Comparison of ENCODE assay signal across 10 cellular contexts in the genomic region with DNA sequence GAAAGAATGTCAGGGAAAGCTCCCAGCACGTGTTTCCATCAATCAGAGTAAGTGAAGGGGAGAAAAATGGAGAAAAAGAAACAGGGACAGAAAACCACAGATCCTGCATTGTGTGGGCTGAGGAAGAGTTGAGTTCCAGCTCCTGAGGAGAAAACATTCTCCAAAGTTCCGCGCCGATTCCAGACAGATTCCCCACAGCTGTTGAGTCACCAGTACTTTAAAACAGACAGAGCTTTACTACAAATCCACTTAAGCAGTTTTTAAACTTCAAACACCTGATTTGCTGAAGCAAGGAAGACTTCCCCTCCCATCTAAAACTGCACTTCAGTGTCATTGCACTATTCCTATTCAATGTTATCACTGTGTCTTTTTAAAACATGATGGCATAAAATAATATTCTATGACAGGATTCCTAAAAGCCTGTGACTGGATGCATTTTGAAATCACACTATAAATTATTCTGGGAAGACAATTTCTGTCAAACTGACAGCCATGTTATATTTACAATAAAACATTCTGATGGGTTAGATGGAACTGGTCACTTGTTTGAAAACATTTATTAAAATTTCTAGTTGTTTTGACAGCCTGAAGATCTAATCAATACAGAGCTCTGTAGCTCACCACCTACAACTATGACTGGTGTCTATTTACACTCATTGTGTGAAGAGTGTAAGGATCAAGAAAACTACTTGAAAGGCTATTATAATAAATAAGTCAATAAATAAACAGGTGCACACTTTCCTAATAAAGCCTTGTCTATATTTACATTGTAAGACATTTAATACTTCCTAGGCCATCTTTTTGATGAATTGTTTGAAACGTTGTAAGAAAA. TPM values are rescaled to one million over a fixed set of nuclear protein-coding genes. Genes with fewer than 3 reads are reported as not detected.
DNase-seq lines count a peak whose midpoint lies in the region; ATAC-seq and TF ChIP-seq lines count a peak whose summit lies in the region.
"Had no signal": no experiment of that assay in that cellular context is flagged by ENCODE, and none has a peak within 500 bp of the region (broad histone marks: within the 10 kb centered on the region; RNA-seq: fewer than 3 reads in every experiment).

No MANE protein-coding gene starts in this region.

- no peak overlapping the region for H2AK5ac ChIP-seq in trophoblast cell (ENCODE audit: low read length)

- no peak overlapping the region for H3K14ac ChIP-seq in trophoblast cell (ENCODE audit: low read length)

- peak overlapping the region; percentile 83 for H3K27ac ChIP-seq in SJCRH30
- H3K27ac ChIP-seq in gastroesophageal sphincter, result peak overlapping the region in 3 of 4 donors; percentile 14 to 57 (median 55)
- H3K27ac ChIP-seq in rectal smooth muscle tissue (ENCODE audit: low read depth, low read length), result peak overlapping the region; percentile 21
- H3K27ac ChIP-seq in trophoblast cell (ENCODE audit: low read depth, low read length), result no peak overlapping the region

- H3K4me2 ChIP-seq in trophoblast cell (ENCODE audit: low read length), result no peak overlapping the region

- no peak for TF ChIP-seq CTCF in gastroesophageal sphincter (IDR thresholded peaks at IDR 0.05)
- TF ChIP-seq CTCF in GM13977 (IDR thresholded peaks at IDR 0.05; ENCODE audit: extremely low read depth, insufficient read depth, missing control alignments), result no peak

- no peak overlapping the region for H2BK12ac ChIP-seq in trophoblast cell (ENCODE audit: low read length)

- no peaks in the 10 kb centered on the region for H3K27me3 ChIP-seq in SJCRH30
- H3K27me3 ChIP-seq in gastroesophageal sphincter, result no peaks in the 10 kb centered on the region
- no peaks in the 10 kb centered on the region for H3K27me3 ChIP-seq in rectal smooth muscle tissue (ENCODE audit: control insufficient read depth, insufficient read depth, low read length)
- no peaks in the 10 kb centered on the region for H3K27me3 ChIP-seq in trophoblast cell (ENCODE audit: insufficient read depth, low read length)

- H3K79me1 ChIP-seq in trophoblast cell (ENCODE audit: low read length), result no peaks in the 10 kb centered on the region

- TF ChIP-seq POLR2A in gastroesophageal sphincter (IDR thresholded peaks at IDR 0.05), result no peak

- H2AFZ ChIP-seq in trophoblast cell (ENCODE audit: insufficient read depth, low read length, poor library complexity), result no peak overlapping the region

- no peak overlapping the region for H2BK5ac ChIP-seq in trophoblast cell (ENCODE audit: low read depth, low read length, poor library complexity)

- TF ChIP-seq EP300 in gastroesophageal sphincter (IDR thresholded peaks at IDR 0.05), result no peak

- H3K4me3 ChIP-seq in SJCRH30 (peak overlapping the region; percentile 36), gastroesophageal sphincter (peak overlapping the region; percentile 11 to 25), rectal smooth muscle tissue (ENCODE audit: low read length) (peak overlapping the region; percentile 32), trophoblast cell (ENCODE audit: low read depth, low read length) (no peak overlapping the region)

- H3K9me3 ChIP-seq in SJCRH30 (replicated peaks) (no peaks in the 10 kb centered on the region), gastroesophageal sphincter (no peaks in the 10 kb centered on the region), trophoblast cell (ENCODE audit: insufficient read depth, low read depth, low read length) (no peaks in the 10 kb centered on the region)

- DNase-seq in ELR (ENCODE audit: low read depth) (peak; percentile 51), SJCRH30 (peak; percentile 77 to 91), NCI-H187 treated with DMSO at 0.1 percent for 48 hours (lab: John Stamatoyannopoulos, UW) (no peak), trophoblast cell (no peak), GM13977 (ENCODE audit: low spot score) (no peak)
- DNase-seq: immature natural killer cell; NK-92 treated with Interleukin-12 subunit alpha and Interleukin-12 subunit beta, amount 100 ng/mL, for 24 hours had no signal

- no peak overlapping the region for H3K9ac ChIP-seq in rectal smooth muscle tissue (ENCODE audit: low read length)
- H3K9ac ChIP-seq in trophoblast cell (ENCODE audit: low read length), result no peak overlapping the region

- 3 to 7% methylated on average over 5 of the region's 5 CpGs for WGBS in gastroesophageal sphincter (ENCODE audit: low coverage in 1 of 2), 2 donors
- WGBS in trophoblast cell (ENCODE audit: extremely low coverage, insufficient coverage, insufficient read length), result no CpG with 5 or more reads among the region's 5 CpGs

- H3K18ac ChIP-seq in trophoblast cell (ENCODE audit: low read length), result no peak overlapping the region

- H3K79me2 ChIP-seq in trophoblast cell (ENCODE audit: control insufficient read depth, insufficient read depth, low read length, poor library complexity), result peaks cover 5% of the 10 kb centered on the region

- H3K4ac ChIP-seq in trophoblast cell (ENCODE audit: low read depth, low read length), result no peak overlapping the region

- no peak overlapping the region for H3K23ac ChIP-seq in trophoblast cell (ENCODE audit: low read length)

- H4K8ac ChIP-seq in trophoblast cell (ENCODE audit: low read depth, low read length), result no peak overlapping the region

- no peak overlapping the region for H4K12ac ChIP-seq in trophoblast cell (ENCODE audit: low read depth, low read length)

- in situ Hi-C loops in GM13977 (cut with MboI; ENCODE audit: low pct_unique_long_range_greater_than_20kb, low sequenced_read_pairs, unreplicated experiment), result no loop called here

- no peaks in the 10 kb centered on the region for H3K36me3 ChIP-seq in SJCRH30
- no peaks in the 10 kb centered on the region for H3K36me3 ChIP-seq in gastroesophageal sphincter
- no peaks in the 10 kb centered on the region for H3K36me3 ChIP-seq in rectal smooth muscle tissue (ENCODE audit: control insufficient read depth, insufficient read depth, low read length)
- peaks cover 8 to 9% of the 10 kb centered on the region in 2 experiments for H3K36me3 ChIP-seq in trophoblast cell (ENCODE audit: control insufficient read depth in 1 of 2, insufficient read depth in 2 of 2, low read length in 2 of 2)

- no peak overlapping the region for H4K91ac ChIP-seq in trophoblast cell (ENCODE audit: low read depth, low read length)

- H3K4me1 ChIP-seq in SJCRH30 (peaks cover 14% of the 10 kb centered on the region; the same call in 1 of the 2 replicates), gastroesophageal sphincter (peaks cover 0 to 40% (median 3%) of the 10 kb centered on the region in 3 donors), rectal smooth muscle tissue (ENCODE audit: control insufficient read depth, insufficient read depth, low read length) (peaks cover 5% of the 10 kb centered on the region), trophoblast cell (ENCODE audit: control insufficient read depth in 1 of 2, insufficient read depth in 2 of 2, low read length in 2 of 2) (peaks cover 0 to 10% of the 10 kb centered on the region in 2 experiments)

- H2BK120ac ChIP-seq in trophoblast cell (ENCODE audit: insufficient read depth, low read length, poor library complexity), result no peak overlapping the region

- ATAC-seq in gastroesophageal sphincter (no peak), GM21528 (IDR thresholded peaks at IDR 0.05; ENCODE audit: low FRiP score, unreplicated experiment) (no peak)

RNA-seq across cellular contexts. Expression of a gene that starts 40.9 kb away (rescaled TPM):
- 35.1 and 37.3 TPM in 2 replicates for total RNA-seq in SJCRH30 (2014; rRNA removed; shearing (Covaris generic))
- total RNA-seq in gastroesophageal sphincter, result 10 to 100 TPM; 64.1 to 87.6 (median 76.2) TPM
- polyA plus RNA-seq in trophoblast cell (2013), result 71.8 and 73.1 TPM in 2 replicates

Comparison
In these comparisons a context has a peak if more than half of its experiments do, and no peak if none do; other contexts are left out.
1. DNase-seq: peak in ELR (single experiment) and SJCRH30 (2 of 2); none in NCI-H187 treated with DMSO at 0.1 percent for 48 hours (single experiment), trophoblast cell (0 of 2) and GM13977 (single experiment).